ENCODE assay signal across 29 cellular contexts in genomic region chr5:67053229-67053628, GRCh38.
"Had no signal": no experiment of that assay in that cellular context is flagged by ENCODE, and none has a peak within 500 bp of the region (broad histone marks: within the 10 kb centered on the region; RNA-seq: fewer than 3 reads in every experiment).

No MANE protein-coding gene starts in this region.

- H3K36me3 Mint-ChIP-seq: naive B cell had no signal

- H3K9me3 Mint-ChIP-seq: activated naive CD4-positive, alpha-beta T cell treated with anti-CD3 and anti-CD28 coated beads for 36 hours; activated naive CD8-positive, alpha-beta T cell treated with anti-CD3 and anti-CD28 coated beads for 36 hours; activated T-helper 1 cell treated with anti-CD3 and anti-CD28 coated beads, Interleukin-12 subunit alpha, Interleukin-12 subunit beta, Interleukin-2, Interleukin-4 antibody, amounts not matched to agents 30 ng/mL and 10 ng/mL and 1 ng/mL, durations not matched to agents 14 hours and 24 hours and 36 hours; mesothelial cell of epicardium; naive B cell; nephron progenitor cell; T-helper 2 cell treated with Interferon-gamma antibody and Interleukin-4, amounts not matched to agents 5 μg/mL and 100 μg/mL, for 36 hours had no signal

- H3K4me1 ChIP-seq: ascending aorta, pancreas, prostate gland, tibial nerve had no signal

- H3K27ac Mint-ChIP-seq: activated CD4-positive, alpha-beta T cell treated with anti-CD3 and anti-CD28 coated beads for 36 hours; activated naive CD4-positive, alpha-beta T cell treated with anti-CD3 and anti-CD28 coated beads for 36 hours; activated naive CD8-positive, alpha-beta T cell treated with anti-CD3 and anti-CD28 coated beads for 36 hours; activated T-helper 1 cell treated with anti-CD3 and anti-CD28 coated beads, Interleukin-12 subunit alpha, Interleukin-12 subunit beta, Interleukin-2, Interleukin-4 antibody, amounts not matched to agents 30 ng/mL and 10 ng/mL and 1 ng/mL, durations not matched to agents 14 hours and 24 hours and 36 hours; mesothelial cell of epicardium; naive B cell; nephron progenitor cell; T-helper 2 cell treated with Interferon-gamma antibody and Interleukin-4, amounts not matched to agents 5 μg/mL and 100 μg/mL, for 36 hours had no signal

- H3K27ac ChIP-seq: ascending aorta, brain microvascular endothelial cell, coronary artery, dorsolateral prefrontal cortex, pancreas, prostate gland, sigmoid colon, tibial nerve had no signal

- H3K27me3 ChIP-seq: ascending aorta, brain microvascular endothelial cell, dorsolateral prefrontal cortex, pancreas, sigmoid colon, tibial nerve had no signal

- H3K4me3 Mint-ChIP-seq: activated CD4-positive, alpha-beta T cell treated with anti-CD3 and anti-CD28 coated beads for 36 hours; activated naive CD4-positive, alpha-beta T cell treated with anti-CD3 and anti-CD28 coated beads for 36 hours; activated naive CD8-positive, alpha-beta T cell treated with anti-CD3 and anti-CD28 coated beads for 36 hours; activated T-helper 1 cell treated with anti-CD3 and anti-CD28 coated beads, Interleukin-12 subunit alpha, Interleukin-12 subunit beta, Interleukin-2, Interleukin-4 antibody, amounts not matched to agents 30 ng/mL and 10 ng/mL and 1 ng/mL, durations not matched to agents 14 hours and 24 hours and 36 hours; mesothelial cell of epicardium; naive B cell; nephron progenitor cell; T-helper 2 cell treated with Interferon-gamma antibody and Interleukin-4, amounts not matched to agents 5 μg/mL and 100 μg/mL, for 36 hours had no signal

- DNase-seq: activated CD4-positive, alpha-beta T cell treated with anti-CD3 and anti-CD28 coated beads for 36 hours; activated CD4-positive, alpha-beta T cell treated with anti-CD3 and anti-CD28 coated beads, Interleukin-2, amount 50 U/mL, for 48 hours; activated CD4-positive, CD25-positive, alpha-beta regulatory T cell; activated CD8-positive, alpha-beta memory T cell treated with anti-CD3 and anti-CD28 coated beads, Interleukin-2, amount 50 U/mL, for 4 hours; activated effector memory CD4-positive, alpha-beta T cell treated with anti-CD3 and anti-CD28 coated beads, Interleukin-2, amount 50 U/mL, for 16 hours; activated naive CD4-positive, alpha-beta T cell treated with anti-CD3 and anti-CD28 coated beads for 36 hours; activated naive CD8-positive, alpha-beta T cell treated with anti-CD3 and anti-CD28 coated beads for 36 hours; activated T-cell treated with anti-CD3 and anti-CD28 coated beads, Interleukin-2, amount 50 U/mL, for 1 hour; brain microvascular endothelial cell; dorsolateral prefrontal cortex; effector memory CD4-positive, alpha-beta T cell; head of caudate nucleus; hippocampal formation; left cardiac atrium; naive B cell; nephron progenitor cell; pancreas; retina; sigmoid colon; small intestine; stimulated activated CD4-positive, alpha-beta T cell treated with anti-CD3 and anti-CD28 coated beads, Interleukin-1b, Interleukin-23, amount 100 ng/mL, for 48 hours; stimulated activated naive CD4-positive, alpha-beta T cell had no signal

- H3K27me3 Mint-ChIP-seq: activated CD4-positive, alpha-beta T cell treated with anti-CD3 and anti-CD28 coated beads for 36 hours; activated naive CD8-positive, alpha-beta T cell treated with anti-CD3 and anti-CD28 coated beads for 36 hours; naive B cell had no signal

- H3K4me3 ChIP-seq: ascending aorta, coronary artery, dorsolateral prefrontal cortex, pancreas, prostate gland, sigmoid colon, tibial nerve had no signal

- H3K36me3 ChIP-seq: brain microvascular endothelial cell, prostate gland, tibial nerve had no signal

- ATAC-seq: activated CD4-positive, alpha-beta T cell treated with anti-CD3 and anti-CD28 coated beads for 36 hours; left cardiac atrium had no signal

- H3K4me1 Mint-ChIP-seq: nephron progenitor cell had no signal
